1 cellular context compared by ENCODE assay signal in the genomic region with DNA sequence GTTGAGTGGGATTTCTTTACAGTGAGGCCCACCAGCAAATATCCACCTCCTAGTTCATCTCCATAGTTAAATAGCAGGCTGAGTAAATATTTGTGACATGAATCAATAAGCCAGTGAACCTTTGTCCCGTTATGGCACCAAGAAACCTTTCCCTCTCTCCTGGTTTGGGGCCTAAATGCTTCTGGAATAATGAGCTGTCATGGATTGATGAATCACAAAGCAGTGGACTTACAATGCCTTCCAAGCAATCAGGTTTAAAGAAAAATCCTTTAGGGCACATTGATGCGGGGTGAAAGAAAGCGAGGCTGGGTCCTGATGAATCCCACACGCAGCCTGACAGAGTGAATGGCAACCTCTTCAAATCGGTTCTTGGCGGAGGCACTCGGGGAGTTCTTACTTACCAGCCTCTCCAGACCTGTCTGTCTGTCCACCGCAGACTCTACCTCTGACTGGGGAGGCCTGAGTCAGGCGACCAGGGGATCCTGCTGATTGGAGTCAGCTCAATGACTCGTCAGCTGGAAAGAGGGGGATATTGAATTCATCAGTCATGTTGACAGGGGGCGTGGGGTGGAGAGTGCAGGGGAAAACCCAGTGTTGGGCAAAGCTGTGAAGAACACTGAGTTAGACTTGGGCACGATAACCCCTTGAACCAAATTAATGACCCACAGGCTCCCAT.
A peak's percentile ranks its signal among the peaks of the same experiment; 100 is the strongest.
TF ChIP-seq lines count a peak whose summit lies in the region.

No MANE protein-coding gene starts in this region.

TF ChIP-seq in HepG2, 621 proteins besides CTCF, POLR2A, EP300 and RAD21 (continued from another document and continues in another):
- TF ChIP-seq, protein P1, sequence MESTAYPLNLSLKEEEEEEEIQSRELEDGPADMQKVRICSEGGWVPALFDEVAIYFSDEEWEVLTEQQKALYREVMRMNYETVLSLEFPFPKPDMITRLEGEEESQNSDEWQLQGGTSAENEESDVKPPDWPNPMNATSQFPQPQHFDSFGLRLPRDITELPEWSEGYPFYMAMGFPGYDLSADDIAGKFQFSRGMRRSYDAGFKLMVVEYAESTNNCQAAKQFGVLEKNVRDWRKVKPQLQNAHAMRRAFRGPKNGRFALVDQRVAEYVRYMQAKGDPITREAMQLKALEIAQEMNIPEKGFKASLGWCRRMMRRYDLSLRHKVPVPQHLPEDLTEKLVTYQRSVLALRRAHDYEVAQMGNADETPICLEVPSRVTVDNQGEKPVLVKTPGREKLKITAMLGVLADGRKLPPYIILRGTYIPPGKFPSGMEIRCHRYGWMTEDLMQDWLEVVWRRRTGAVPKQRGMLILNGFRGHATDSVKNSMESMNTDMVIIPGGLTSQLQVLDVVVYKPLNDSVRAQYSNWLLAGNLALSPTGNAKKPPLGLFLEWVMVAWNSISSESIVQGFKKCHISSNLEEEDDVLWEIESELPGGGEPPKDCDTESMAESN (CRISPR knock-in tag; conservative IDR thresholded peaks at IDR 0.05): 0 out of 2 replicates have a peak, but pooled peaks have one; percentile 51
- no peak for TF ChIP-seq TOPORS (CRISPR knock-in tag; IDR thresholded peaks at IDR 0.05)
- TF ChIP-seq, protein P2, sequence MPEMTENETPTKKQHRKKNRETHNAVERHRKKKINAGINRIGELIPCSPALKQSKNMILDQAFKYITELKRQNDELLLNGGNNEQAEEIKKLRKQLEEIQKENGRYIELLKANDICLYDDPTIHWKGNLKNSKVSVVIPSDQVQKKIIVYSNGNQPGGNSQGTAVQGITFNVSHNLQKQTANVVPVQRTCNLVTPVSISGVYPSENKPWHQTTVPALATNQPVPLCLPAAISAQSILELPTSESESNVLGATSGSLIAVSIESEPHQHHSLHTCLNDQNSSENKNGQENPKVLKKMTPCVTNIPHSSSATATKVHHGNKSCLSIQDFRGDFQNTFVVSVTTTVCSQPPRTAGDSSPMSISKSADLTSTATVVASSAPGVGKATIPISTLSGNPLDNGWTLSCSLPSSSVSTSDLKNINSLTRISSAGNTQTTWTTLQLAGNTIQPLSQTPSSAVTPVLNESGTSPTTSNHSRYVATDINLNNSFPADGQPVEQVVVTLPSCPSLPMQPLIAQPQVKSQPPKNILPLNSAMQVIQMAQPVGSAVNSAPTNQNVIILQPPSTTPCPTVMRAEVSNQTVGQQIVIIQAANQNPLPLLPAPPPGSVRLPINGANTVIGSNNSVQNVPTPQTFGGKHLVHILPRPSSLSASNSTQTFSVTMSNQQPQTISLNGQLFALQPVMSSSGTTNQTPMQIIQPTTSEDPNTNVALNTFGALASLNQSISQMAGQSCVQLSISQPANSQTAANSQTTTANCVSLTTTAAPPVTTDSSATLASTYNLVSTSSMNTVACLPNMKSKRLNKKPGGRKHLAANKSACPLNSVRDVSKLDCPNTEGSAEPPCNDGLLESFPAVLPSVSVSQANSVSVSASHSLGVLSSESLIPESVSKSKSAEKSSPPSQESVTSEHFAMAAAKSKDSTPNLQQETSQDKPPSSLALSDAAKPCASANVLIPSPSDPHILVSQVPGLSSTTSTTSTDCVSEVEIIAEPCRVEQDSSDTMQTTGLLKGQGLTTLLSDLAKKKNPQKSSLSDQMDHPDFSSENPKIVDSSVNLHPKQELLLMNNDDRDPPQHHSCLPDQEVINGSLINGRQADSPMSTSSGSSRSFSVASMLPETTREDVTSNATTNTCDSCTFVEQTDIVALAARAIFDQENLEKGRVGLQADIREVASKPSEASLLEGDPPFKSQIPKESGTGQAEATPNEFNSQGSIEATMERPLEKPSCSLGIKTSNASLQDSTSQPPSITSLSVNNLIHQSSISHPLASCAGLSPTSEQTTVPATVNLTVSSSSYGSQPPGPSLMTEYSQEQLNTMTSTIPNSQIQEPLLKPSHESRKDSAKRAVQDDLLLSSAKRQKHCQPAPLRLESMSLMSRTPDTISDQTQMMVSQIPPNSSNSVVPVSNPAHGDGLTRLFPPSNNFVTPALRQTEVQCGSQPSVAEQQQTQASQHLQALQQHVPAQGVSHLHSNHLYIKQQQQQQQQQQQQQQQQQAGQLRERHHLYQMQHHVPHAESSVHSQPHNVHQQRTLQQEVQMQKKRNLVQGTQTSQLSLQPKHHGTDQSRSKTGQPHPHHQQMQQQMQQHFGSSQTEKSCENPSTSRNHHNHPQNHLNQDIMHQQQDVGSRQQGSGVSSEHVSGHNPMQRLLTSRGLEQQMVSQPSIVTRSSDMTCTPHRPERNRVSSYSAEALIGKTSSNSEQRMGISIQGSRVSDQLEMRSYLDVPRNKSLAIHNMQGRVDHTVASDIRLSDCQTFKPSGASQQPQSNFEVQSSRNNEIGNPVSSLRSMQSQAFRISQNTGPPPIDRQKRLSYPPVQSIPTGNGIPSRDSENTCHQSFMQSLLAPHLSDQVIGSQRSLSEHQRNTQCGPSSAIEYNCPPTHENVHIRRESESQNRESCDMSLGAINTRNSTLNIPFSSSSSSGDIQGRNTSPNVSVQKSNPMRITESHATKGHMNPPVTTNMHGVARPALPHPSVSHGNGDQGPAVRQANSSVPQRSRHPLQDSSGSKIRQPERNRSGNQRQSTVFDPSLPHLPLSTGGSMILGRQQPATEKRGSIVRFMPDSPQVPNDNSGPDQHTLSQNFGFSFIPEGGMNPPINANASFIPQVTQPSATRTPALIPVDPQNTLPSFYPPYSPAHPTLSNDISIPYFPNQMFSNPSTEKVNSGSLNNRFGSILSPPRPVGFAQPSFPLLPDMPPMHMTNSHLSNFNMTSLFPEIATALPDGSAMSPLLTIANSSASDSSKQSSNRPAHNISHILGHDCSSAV (CRISPR knock-in tag; IDR thresholded peaks at IDR 0.05; ENCODE audit: borderline replicate concordance): no peak
- no peak for TF ChIP-seq JDP2 (CRISPR knock-in tag; IDR thresholded peaks at IDR 0.05; ENCODE audit: borderline replicate concordance)
- TF ChIP-seq ERF (CRISPR knock-in tag; IDR thresholded peaks at IDR 0.05): no peak
- TF ChIP-seq, protein P3, sequence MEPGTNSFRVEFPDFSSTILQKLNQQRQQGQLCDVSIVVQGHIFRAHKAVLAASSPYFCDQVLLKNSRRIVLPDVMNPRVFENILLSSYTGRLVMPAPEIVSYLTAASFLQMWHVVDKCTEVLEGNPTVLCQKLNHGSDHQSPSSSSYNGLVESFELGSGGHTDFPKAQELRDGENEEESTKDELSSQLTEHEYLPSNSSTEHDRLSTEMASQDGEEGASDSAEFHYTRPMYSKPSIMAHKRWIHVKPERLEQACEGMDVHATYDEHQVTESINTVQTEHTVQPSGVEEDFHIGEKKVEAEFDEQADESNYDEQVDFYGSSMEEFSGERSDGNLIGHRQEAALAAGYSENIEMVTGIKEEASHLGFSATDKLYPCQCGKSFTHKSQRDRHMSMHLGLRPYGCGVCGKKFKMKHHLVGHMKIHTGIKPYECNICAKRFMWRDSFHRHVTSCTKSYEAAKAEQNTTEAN (CRISPR knock-in tag; conservative IDR thresholded peaks at IDR 0.05): 0 out of 2 replicates have a peak, but pooled peaks have one; percentile 10
- TF ChIP-seq, protein P4, sequence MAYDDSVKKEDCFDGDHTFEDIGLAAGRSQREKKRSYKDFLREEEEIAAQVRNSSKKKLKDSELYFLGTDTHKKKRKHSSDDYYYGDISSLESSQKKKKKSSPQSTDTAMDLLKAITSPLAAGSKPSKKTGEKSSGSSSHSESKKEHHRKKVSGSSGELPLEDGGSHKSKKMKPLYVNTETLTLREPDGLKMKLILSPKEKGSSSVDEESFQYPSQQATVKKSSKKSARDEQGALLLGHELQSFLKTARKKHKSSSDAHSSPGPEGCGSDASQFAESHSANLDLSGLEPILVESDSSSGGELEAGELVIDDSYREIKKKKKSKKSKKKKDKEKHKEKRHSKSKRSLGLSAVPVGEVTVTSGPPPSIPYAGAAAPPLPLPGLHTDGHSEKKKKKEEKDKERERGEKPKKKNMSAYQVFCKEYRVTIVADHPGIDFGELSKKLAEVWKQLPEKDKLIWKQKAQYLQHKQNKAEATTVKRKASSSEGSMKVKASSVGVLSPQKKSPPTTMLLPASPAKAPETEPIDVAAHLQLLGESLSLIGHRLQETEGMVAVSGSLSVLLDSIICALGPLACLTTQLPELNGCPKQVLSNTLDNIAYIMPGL (CRISPR knock-in tag; IDR thresholded peaks at IDR 0.05; ENCODE audit: borderline replicate concordance in 1 of 2, low read depth in 1 of 2): no peak
- TF ChIP-seq, protein P5, sequence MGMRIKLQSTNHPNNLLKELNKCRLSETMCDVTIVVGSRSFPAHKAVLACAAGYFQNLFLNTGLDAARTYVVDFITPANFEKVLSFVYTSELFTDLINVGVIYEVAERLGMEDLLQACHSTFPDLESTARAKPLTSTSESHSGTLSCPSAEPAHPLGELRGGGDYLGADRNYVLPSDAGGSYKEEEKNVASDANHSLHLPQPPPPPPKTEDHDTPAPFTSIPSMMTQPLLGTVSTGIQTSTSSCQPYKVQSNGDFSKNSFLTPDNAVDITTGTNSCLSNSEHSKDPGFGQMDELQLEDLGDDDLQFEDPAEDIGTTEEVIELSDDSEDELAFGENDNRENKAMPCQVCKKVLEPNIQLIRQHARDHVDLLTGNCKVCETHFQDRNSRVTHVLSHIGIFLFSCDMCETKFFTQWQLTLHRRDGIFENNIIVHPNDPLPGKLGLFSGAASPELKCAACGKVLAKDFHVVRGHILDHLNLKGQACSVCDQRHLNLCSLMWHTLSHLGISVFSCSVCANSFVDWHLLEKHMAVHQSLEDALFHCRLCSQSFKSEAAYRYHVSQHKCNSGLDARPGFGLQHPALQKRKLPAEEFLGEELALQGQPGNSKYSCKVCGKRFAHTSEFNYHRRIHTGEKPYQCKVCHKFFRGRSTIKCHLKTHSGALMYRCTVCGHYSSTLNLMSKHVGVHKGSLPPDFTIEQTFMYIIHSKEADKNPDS (CRISPR knock-in tag; IDR thresholded peaks at IDR 0.05): no peak
- no peak for TF ChIP-seq NAIF1 (CRISPR knock-in tag; IDR thresholded peaks at IDR 0.05; ENCODE audit: borderline replicate concordance)
- TF ChIP-seq ASH2L (IDR thresholded peaks at IDR 0.05; ENCODE audit: insufficient read length, low read depth, low read length): peak; percentile 76
- TF ChIP-seq GATAD2A (CRISPR knock-in tag; IDR thresholded peaks at IDR 0.05): peak; percentile 95
- no peak for TF ChIP-seq RCOR2 (CRISPR knock-in tag; IDR thresholded peaks at IDR 0.05)
- TF ChIP-seq, protein P6, sequence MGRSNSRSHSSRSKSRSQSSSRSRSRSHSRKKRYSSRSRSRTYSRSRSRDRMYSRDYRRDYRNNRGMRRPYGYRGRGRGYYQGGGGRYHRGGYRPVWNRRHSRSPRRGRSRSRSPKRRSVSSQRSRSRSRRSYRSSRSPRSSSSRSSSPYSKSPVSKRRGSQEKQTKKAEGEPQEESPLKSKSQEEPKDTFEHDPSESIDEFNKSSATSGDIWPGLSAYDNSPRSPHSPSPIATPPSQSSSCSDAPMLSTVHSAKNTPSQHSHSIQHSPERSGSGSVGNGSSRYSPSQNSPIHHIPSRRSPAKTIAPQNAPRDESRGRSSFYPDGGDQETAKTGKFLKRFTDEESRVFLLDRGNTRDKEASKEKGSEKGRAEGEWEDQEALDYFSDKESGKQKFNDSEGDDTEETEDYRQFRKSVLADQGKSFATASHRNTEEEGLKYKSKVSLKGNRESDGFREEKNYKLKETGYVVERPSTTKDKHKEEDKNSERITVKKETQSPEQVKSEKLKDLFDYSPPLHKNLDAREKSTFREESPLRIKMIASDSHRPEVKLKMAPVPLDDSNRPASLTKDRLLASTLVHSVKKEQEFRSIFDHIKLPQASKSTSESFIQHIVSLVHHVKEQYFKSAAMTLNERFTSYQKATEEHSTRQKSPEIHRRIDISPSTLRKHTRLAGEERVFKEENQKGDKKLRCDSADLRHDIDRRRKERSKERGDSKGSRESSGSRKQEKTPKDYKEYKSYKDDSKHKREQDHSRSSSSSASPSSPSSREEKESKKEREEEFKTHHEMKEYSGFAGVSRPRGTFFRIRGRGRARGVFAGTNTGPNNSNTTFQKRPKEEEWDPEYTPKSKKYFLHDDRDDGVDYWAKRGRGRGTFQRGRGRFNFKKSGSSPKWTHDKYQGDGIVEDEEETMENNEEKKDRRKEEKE (IDR thresholded peaks at IDR 0.05): no peak
- TF ChIP-seq, protein P7, sequence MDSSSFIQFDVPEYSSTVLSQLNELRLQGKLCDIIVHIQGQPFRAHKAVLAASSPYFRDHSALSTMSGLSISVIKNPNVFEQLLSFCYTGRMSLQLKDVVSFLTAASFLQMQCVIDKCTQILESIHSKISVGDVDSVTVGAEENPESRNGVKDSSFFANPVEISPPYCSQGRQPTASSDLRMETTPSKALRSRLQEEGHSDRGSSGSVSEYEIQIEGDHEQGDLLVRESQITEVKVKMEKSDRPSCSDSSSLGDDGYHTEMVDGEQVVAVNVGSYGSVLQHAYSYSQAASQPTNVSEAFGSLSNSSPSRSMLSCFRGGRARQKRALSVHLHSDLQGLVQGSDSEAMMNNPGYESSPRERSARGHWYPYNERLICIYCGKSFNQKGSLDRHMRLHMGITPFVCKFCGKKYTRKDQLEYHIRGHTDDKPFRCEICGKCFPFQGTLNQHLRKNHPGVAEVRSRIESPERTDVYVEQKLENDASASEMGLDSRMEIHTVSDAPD (CRISPR knock-in tag; IDR thresholded peaks at IDR 0.05): peak; percentile 88; the same call in 1 of the 2 replicates
- TF ChIP-seq ZNF652 (CRISPR knock-in tag; IDR thresholded peaks at IDR 0.05; ENCODE audit: borderline replicate concordance, low read depth): no peak; the same call in 1 of the 2 replicates
- TF ChIP-seq ZNF883 (CRISPR knock-in tag; IDR thresholded peaks at IDR 0.05; ENCODE audit: not compliant biosample characterization): no peak
- TF ChIP-seq ZNF20 (CRISPR knock-in tag; IDR thresholded peaks at IDR 0.05): no peak
- peak; percentile 77 for TF ChIP-seq SRF (IDR thresholded peaks at IDR 0.05; ENCODE audit: low read depth, low read length)
- TF ChIP-seq, protein P8, sequence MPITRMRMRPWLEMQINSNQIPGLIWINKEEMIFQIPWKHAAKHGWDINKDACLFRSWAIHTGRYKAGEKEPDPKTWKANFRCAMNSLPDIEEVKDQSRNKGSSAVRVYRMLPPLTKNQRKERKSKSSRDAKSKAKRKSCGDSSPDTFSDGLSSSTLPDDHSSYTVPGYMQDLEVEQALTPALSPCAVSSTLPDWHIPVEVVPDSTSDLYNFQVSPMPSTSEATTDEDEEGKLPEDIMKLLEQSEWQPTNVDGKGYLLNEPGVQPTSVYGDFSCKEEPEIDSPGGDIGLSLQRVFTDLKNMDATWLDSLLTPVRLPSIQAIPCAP (CRISPR knock-in tag; IDR thresholded peaks at IDR 0.05; ENCODE audit: low read depth): no peak
- TF ChIP-seq NR2F2 (IDR thresholded peaks at IDR 0.05; ENCODE audit: borderline replicate concordance, low read depth): peak; percentile 66; the same call in 1 of the 2 replicates
- TF ChIP-seq ZBTB38 (CRISPR knock-in tag; IDR thresholded peaks at IDR 0.05): peak; percentile 50; the same call in 1 of the 2 replicates
- TF ChIP-seq ZNF543 (CRISPR knock-in tag; IDR thresholded peaks at IDR 0.05): 0 out of 2 replicates have a peak, but pooled peaks have one; percentile 31
- peak; percentile 53; the same call in 1 of the 2 replicates for TF ChIP-seq DMAP1 (CRISPR knock-in tag; IDR thresholded peaks at IDR 0.05)
- TF ChIP-seq ZNF350 (CRISPR knock-in tag; IDR thresholded peaks at IDR 0.05; ENCODE audit: borderline replicate concordance, low read depth): no peak
- TF ChIP-seq ZNF331 (CRISPR knock-in tag; IDR thresholded peaks at IDR 0.05): peak; percentile 36; the same call in 1 of the 2 replicates
- TF ChIP-seq CBFB (CRISPR knock-in tag; IDR thresholded peaks at IDR 0.05): 0 out of 2 replicates have a peak, but pooled peaks have one; percentile 20
- no peak for TF ChIP-seq MATR3 (CRISPR knock-in tag; IDR thresholded peaks at IDR 0.05)
- 0 out of 2 replicates have a peak, but pooled peaks have one; percentile 53 for TF ChIP-seq ZFP90 (CRISPR knock-in tag; IDR thresholded peaks at IDR 0.05; ENCODE audit: borderline replicate concordance)
- peak; percentile 40 for TF ChIP-seq POLR2G (IDR thresholded peaks at IDR 0.05; ENCODE audit: low read depth, low read length)
- peak; percentile 45; the same call in 1 of the 2 replicates for TF ChIP-seq ZNF441 (CRISPR knock-in tag; IDR thresholded peaks at IDR 0.05; ENCODE audit: borderline replicate concordance)
